6 cellular contexts compared by ENCODE assay signal in genomic region chr19:1884719-1885334, GRCh38. TPM values are rescaled to one million over a fixed set of nuclear protein-coding genes. Genes with fewer than 3 reads are reported as not detected.
DNase-seq lines count a peak whose midpoint lies in the region; ATAC-seq and TF ChIP-seq lines count a peak whose summit lies in the region.

No MANE protein-coding gene starts in this region.

- H3K9me3 Mint-ChIP-seq in stimulated activated naive CD8-positive, alpha-beta T cell treated with anti-CD3 and anti-CD28 coated beads, Interleukin-15, amount 100 ng/mL, for 72 hours = no peaks in the 10 kb centered on the region

- TF ChIP-seq POLR2A in NB4 (IDR thresholded peaks at IDR 0.05; ENCODE audit: extremely low read depth, insufficient read length) = no peak

- H3K4me3 ChIP-seq in NB4 (ENCODE audit: low read depth, low read length) = peak overlapping the region; percentile 71
- H3K4me3 ChIP-seq in fibroblast of the aortic adventitia (ENCODE audit: low read depth, low read length) = peak overlapping the region; percentile 90

- H3K4me3 Mint-ChIP-seq in stimulated activated naive CD8-positive, alpha-beta T cell treated with anti-CD3 and anti-CD28 coated beads, Interleukin-15, amount 100 ng/mL, for 72 hours = peak overlapping the region; percentile 96 to 97

- DNase-seq in GM19238 (ENCODE audit: insufficient read length, low spot score) (peak; percentile 44), NB4 (ENCODE audit: low read depth) (no peak), fibroblast of the aortic adventitia (ENCODE audit: low read depth) (no peak), NCI-H510A treated with DMSO at 0.1 percent for 48 hours (lab: John Stamatoyannopoulos, UW) (no peak)
- no peak for DNase-seq in stimulated activated naive CD8-positive, alpha-beta T cell treated with anti-CD3 and anti-CD28 coated beads, Interleukin-15, amount 100 ng/mL, for 72 hours

- H3K27me3 Mint-ChIP-seq in stimulated activated naive CD8-positive, alpha-beta T cell treated with anti-CD3 and anti-CD28 coated beads, Interleukin-15, amount 100 ng/mL, for 72 hours = no peaks in the 10 kb centered on the region

- ATAC-seq in stimulated activated naive CD8-positive, alpha-beta T cell treated with anti-CD3 and anti-CD28 coated beads, Interleukin-15, amount 100 ng/mL, for 72 hours = peak; percentile 3
- no peak for ATAC-seq in HG03196 (IDR thresholded peaks at IDR 0.05; ENCODE audit: unreplicated experiment)

- H3K4me1 Mint-ChIP-seq in stimulated activated naive CD8-positive, alpha-beta T cell treated with anti-CD3 and anti-CD28 coated beads, Interleukin-15, amount 100 ng/mL, for 72 hours = peaks cover 53% of the 10 kb centered on the region

- TF ChIP-seq CTCF in NB4 (IDR thresholded peaks at IDR 0.05; ENCODE audit: low read depth, low read length) (no peak), fibroblast of the aortic adventitia (IDR thresholded peaks at IDR 0.05; ENCODE audit: insufficient read depth, low read length) (no peak)

- H3K27ac Mint-ChIP-seq in stimulated activated naive CD8-positive, alpha-beta T cell treated with anti-CD3 and anti-CD28 coated beads, Interleukin-15, amount 100 ng/mL, for 72 hours = peak overlapping the region; percentile 96 to 97

RNA-seq across cellular contexts. Expression of gene ABHD17A, which starts 0.5 kb away (rescaled TPM):
- 48.0 and 51.2 TPM in 2 replicates for total RNA-seq in fibroblast of the aortic adventitia (ENCODE audit: low replicate concordance)

RNA-seq across cellular contexts. Expression of gene ADAT3, which starts 20.4 kb away (rescaled TPM):
- total RNA-seq in fibroblast of the aortic adventitia (ENCODE audit: low replicate concordance) = 2.6 and 4.2 TPM in 2 replicates

RNA-seq across cellular contexts. Expression of gene SCAMP4, which starts 20.4 kb away (rescaled TPM):
- 51.6 and 59.3 TPM in 2 replicates for total RNA-seq in fibroblast of the aortic adventitia (ENCODE audit: low replicate concordance)

RNA-seq across cellular contexts. Expression of gene KLF16, which starts 21.4 kb away (rescaled TPM):
- 6.5 and 7.3 TPM in 2 replicates for total RNA-seq in fibroblast of the aortic adventitia (ENCODE audit: low replicate concordance)

RNA-seq across cellular contexts. Expression of gene REXO1, which starts 36.5 kb away (rescaled TPM):
- 9.0 and 13.0 TPM in 2 replicates for total RNA-seq in fibroblast of the aortic adventitia (ENCODE audit: low replicate concordance)
